ENCODE assay signal across 20 cellular contexts in genomic region chr1:223473576-223474344, GRCh38.
"Had no signal": no experiment of that assay in that cellular context is flagged by ENCODE, and none has a peak within 500 bp of the region (broad histone marks: within the 10 kb centered on the region; RNA-seq: fewer than 3 reads in every experiment).

No MANE protein-coding gene starts in this region.

- H3K27ac Mint-ChIP-seq: naive B cell; nephron; stimulated activated memory B cell treated with anti-CD40 and anti-IgM and Interleukin-4, amounts not matched to agents 10 μg/mL and 1 μg/mL and 100 μg/mL, for 72 hours; stimulated activated naive CD8-positive, alpha-beta T cell treated with anti-CD3 and anti-CD28 coated beads, Interleukin-15, Interleukin-2, amounts not matched to agents 100 ng/mL and 50 ng/mL, for 24 hours had no signal

- H3K9me3 ChIP-seq: esophagus squamous epithelium, gastrocnemius medialis, heart right ventricle, psoas muscle, right lobe of liver, spleen, tibial artery had no signal

- H3K36me3 ChIP-seq: esophagus squamous epithelium, gastrocnemius medialis, heart right ventricle, right lobe of liver, spleen, tibial artery had no signal

- ATAC-seq: gastrocnemius medialis; heart right ventricle; psoas muscle; right lobe of liver; stimulated activated memory B cell treated with anti-CD40 and anti-IgM and Interleukin-4, amounts not matched to agents 10 μg/mL and 1 μg/mL and 100 μg/mL, for 72 hours had no signal

- H3K4me1 Mint-ChIP-seq: stimulated activated memory B cell treated with anti-CD40 and anti-IgM and Interleukin-4, amounts not matched to agents 10 μg/mL and 1 μg/mL and 100 μg/mL, for 72 hours had no signal

- H3K27me3 ChIP-seq: gastrocnemius medialis, right lobe of liver, tibial artery had no signal

- H3K27ac ChIP-seq: esophagus squamous epithelium, gastrocnemius medialis, heart right ventricle, psoas muscle, right lobe of liver, spleen, tibial artery had no signal

- H3K9me3 Mint-ChIP-seq: stimulated activated memory B cell treated with anti-CD40 and anti-IgM and Interleukin-4, amounts not matched to agents 10 μg/mL and 1 μg/mL and 100 μg/mL, for 72 hours; stimulated activated naive CD8-positive, alpha-beta T cell treated with anti-CD3 and anti-CD28 coated beads, Interleukin-15, Interleukin-2, amounts not matched to agents 100 ng/mL and 50 ng/mL, for 24 hours had no signal

- H3K4me3 Mint-ChIP-seq: naive B cell; nephron; stimulated activated memory B cell treated with anti-CD40 and anti-IgM and Interleukin-4, amounts not matched to agents 10 μg/mL and 1 μg/mL and 100 μg/mL, for 72 hours; stimulated activated naive CD8-positive, alpha-beta T cell treated with anti-CD3 and anti-CD28 coated beads, Interleukin-15, Interleukin-2, amounts not matched to agents 100 ng/mL and 50 ng/mL, for 24 hours had no signal

- H3K4me1 ChIP-seq: gastrocnemius medialis, heart right ventricle, psoas muscle, right lobe of liver, spleen, tibial artery had no signal

- H3K4me3 ChIP-seq: esophagus squamous epithelium, gastrocnemius medialis, heart right ventricle, psoas muscle, right lobe of liver, spleen, tibial artery had no signal

- FAIRE-seq: islet of Langerhans had no signal

- H3K36me3 Mint-ChIP-seq: naive B cell; stimulated activated memory B cell treated with anti-CD40 and anti-IgM and Interleukin-4, amounts not matched to agents 10 μg/mL and 1 μg/mL and 100 μg/mL, for 72 hours had no signal

- DNase-seq: effector memory CD4-positive, alpha-beta T cell; esophagus squamous epithelium; gastrocnemius medialis; heart right ventricle; hypothalamus; kidney glomerular epithelial cell; mesendoderm; naive B cell; psoas muscle; retina; right lobe of liver; spleen; stimulated activated CD4-positive, alpha-beta T cell treated with anti-CD3 and anti-CD28 coated beads, Interleukin-15, amount 100 ng/mL, for 24 hours; stimulated activated CD4-positive, alpha-beta T cell treated with anti-CD3 and anti-CD28 coated beads, Interleukin-1b, Interleukin-23, amount 100 ng/mL, for 48 hours; stimulated activated CD4-positive, alpha-beta T cell treated with anti-CD3 and anti-CD28 coated beads, Interleukin-4, amount 100 ng/mL, for 24 hours; tibial artery had no signal
